Comparison of ENCODE assay signal across 27 cellular contexts in genomic region chr5:102889033-102889432, GRCh38.
"Had no signal": no experiment of that assay in that cellular context is flagged by ENCODE, and none has a peak within 500 bp of the region (broad histone marks: within the 10 kb centered on the region; RNA-seq: fewer than 3 reads in every experiment).

No MANE protein-coding gene starts in this region.

- H3K9me3 ChIP-seq: body of pancreas, neutrophil, pancreas, stomach, suprapubic skin, tibial nerve had no signal

- H3K4me1 ChIP-seq: body of pancreas, pancreas, suprapubic skin, tibial nerve had no signal

- H3K27ac Mint-ChIP-seq: activated naive CD4-positive, alpha-beta T cell treated with anti-CD3 and anti-CD28 coated beads, Interleukin-2, amount 50 U/mL, for 24 hours; stimulated activated memory B cell treated with anti-CD40 and anti-IgM and Interleukin-4, amounts not matched to agents 10 μg/mL and 1 μg/mL and 100 μg/mL, for 72 hours; T-helper 2 cell treated with Interferon-gamma antibody and Interleukin-4, amounts not matched to agents 5 μg/mL and 100 μg/mL, for 36 hours had no signal

- H3K4me3 Mint-ChIP-seq: activated naive CD4-positive, alpha-beta T cell treated with anti-CD3 and anti-CD28 coated beads, Interleukin-2, amount 50 U/mL, for 24 hours; stimulated activated memory B cell treated with anti-CD40 and anti-IgM and Interleukin-4, amounts not matched to agents 10 μg/mL and 1 μg/mL and 100 μg/mL, for 72 hours; T-helper 2 cell treated with Interferon-gamma antibody and Interleukin-4, amounts not matched to agents 5 μg/mL and 100 μg/mL, for 36 hours had no signal

- ATAC-seq: body of pancreas; esophagus mucosa; left colon; naive thymus-derived CD4-positive, alpha-beta T cell; pancreas; sciatic nerve; stimulated activated memory B cell treated with anti-CD40 and anti-IgM and Interleukin-4, amounts not matched to agents 10 μg/mL and 1 μg/mL and 100 μg/mL, for 72 hours had no signal

- H3K9me3 Mint-ChIP-seq: activated naive CD4-positive, alpha-beta T cell treated with anti-CD3 and anti-CD28 coated beads, Interleukin-2, amount 50 U/mL, for 24 hours; stimulated activated memory B cell treated with anti-CD40 and anti-IgM and Interleukin-4, amounts not matched to agents 10 μg/mL and 1 μg/mL and 100 μg/mL, for 72 hours; T-helper 2 cell treated with Interferon-gamma antibody and Interleukin-4, amounts not matched to agents 5 μg/mL and 100 μg/mL, for 36 hours had no signal

- DNase-seq: activated CD4-positive, alpha-beta T cell treated with anti-CD3 and anti-CD28 coated beads for 1 hour; activated CD4-positive, alpha-beta T cell treated with anti-CD3 and anti-CD28 coated beads, Interleukin-2, amount 50 U/mL, for 1 hour; activated gamma-delta T cell treated with Interleukin-2 at 50 U/mL for 16 hours; activated T-cell treated with anti-CD3 and anti-CD28 coated beads, Interleukin-2, amount 50 U/mL, for 1 hour; anterior cingulate cortex; body of pancreas; dermis blood vessel endothelial cell; effector CD8-positive, alpha-beta T cell; foreskin melanocyte; head of caudate nucleus; left colon; naive thymus-derived CD4-positive, alpha-beta T cell; pancreas; small intestine; stimulated activated CD4-positive, alpha-beta T cell treated with anti-CD3 and anti-CD28 coated beads, Interleukin-2, amount 100 ng/mL, for 24 hours; stomach; WERI-Rb-1 had no signal

- H3K4me1 Mint-ChIP-seq: stimulated activated memory B cell treated with anti-CD40 and anti-IgM and Interleukin-4, amounts not matched to agents 10 μg/mL and 1 μg/mL and 100 μg/mL, for 72 hours had no signal

- H3K27me3 Mint-ChIP-seq: activated naive CD4-positive, alpha-beta T cell treated with anti-CD3 and anti-CD28 coated beads, Interleukin-2, amount 50 U/mL, for 24 hours; naive thymus-derived CD4-positive, alpha-beta T cell; stimulated activated memory B cell treated with anti-CD40 and anti-IgM and Interleukin-4, amounts not matched to agents 10 μg/mL and 1 μg/mL and 100 μg/mL, for 72 hours had no signal

- H3K27me3 ChIP-seq: body of pancreas, cardiac muscle cell, neutrophil, pancreas, stomach, suprapubic skin, tibial nerve had no signal

- H3K4me3 ChIP-seq: body of pancreas, cardiac muscle cell, lung, pancreas, stomach, suprapubic skin, tibial nerve had no signal

- H3K27ac ChIP-seq: body of pancreas, cardiac muscle cell, neutrophil, pancreas, stomach, suprapubic skin, tibial nerve, WERI-Rb-1 had no signal

- H3K36me3 ChIP-seq: cardiac muscle cell, neutrophil, pancreas, stomach, suprapubic skin, tibial nerve, WERI-Rb-1 had no signal
